Comparison of ENCODE assay signal across 1 cellular context in genomic region chr3:111739241-111739952, GRCh38.
TF ChIP-seq lines count a peak whose summit lies in the region.

No MANE protein-coding gene starts in this region.

TF ChIP-seq in liver, 16 proteins besides CTCF, POLR2A, EP300 and RAD21 (continued from another document):
- TF ChIP-seq REST (IDR thresholded peaks at IDR 0.05), result peak; percentile 17
- TF ChIP-seq RXRA (IDR thresholded peaks at IDR 0.05), result peak in 1 of 2 donors; percentile 25
